Comparison of ENCODE assay signal across 1 cellular context in the genomic region with DNA sequence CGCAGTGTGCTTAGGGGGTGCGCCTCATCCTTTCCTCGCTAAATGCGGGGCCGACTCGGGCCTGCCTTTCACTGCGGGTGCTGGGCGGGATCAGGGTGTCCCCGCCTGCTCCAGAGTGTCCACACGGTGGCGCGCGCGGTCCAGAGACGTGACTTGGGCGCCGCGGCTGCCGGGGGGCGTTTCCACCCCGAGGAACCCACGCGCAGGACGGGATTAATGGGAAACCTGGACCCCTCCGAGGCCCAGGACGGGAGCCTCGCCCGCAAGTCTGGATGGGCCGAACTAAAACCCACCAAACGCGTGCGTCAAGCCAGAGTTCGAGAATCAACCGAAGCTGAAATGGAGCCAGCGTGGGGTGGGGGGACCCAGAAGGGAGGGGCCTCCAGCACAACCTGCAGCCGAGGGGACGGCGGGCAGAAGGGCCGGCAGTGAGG.
TF ChIP-seq lines count a peak whose summit lies in the region.

No MANE protein-coding gene starts in this region.

TF ChIP-seq in HepG2, 621 proteins besides CTCF, POLR2A, EP300 and RAD21 (continued from another document and continues in another):
- TF ChIP-seq ZFP41 (CRISPR knock-in tag; IDR thresholded peaks at IDR 0.05; ENCODE audit: borderline replicate concordance) (0 out of 2 replicates have a peak, but pooled peaks have one; percentile 47), ZBTB1 (CRISPR knock-in tag; IDR thresholded peaks at IDR 0.05; ENCODE audit: borderline replicate concordance) (no peak), HMG20B (CRISPR knock-in tag; conservative IDR thresholded peaks at IDR 0.05) (0 out of 2 replicates have a peak, but pooled peaks have one; percentile 29), GABPB1 (CRISPR knock-in tag; IDR thresholded peaks at IDR 0.05) (peak; percentile 69), NCOA5 (CRISPR knock-in tag; IDR thresholded peaks at IDR 0.05) (no peak), KLF13 (CRISPR knock-in tag; IDR thresholded peaks at IDR 0.05) (0 out of 2 replicates have a peak, but pooled peaks have one; percentile 89), SMAD3 (CRISPR knock-in tag; IDR thresholded peaks at IDR 0.05) (peak; percentile 29; the same call in 1 of the 2 replicates), ZNF33B (CRISPR knock-in tag; IDR thresholded peaks at IDR 0.05) (0 out of 2 replicates have a peak, but pooled peaks have one; percentile 2), ZSCAN30 (CRISPR knock-in tag; IDR thresholded peaks at IDR 0.05) (no peak), ZNF333 (CRISPR knock-in tag; IDR thresholded peaks at IDR 0.05; ENCODE audit: borderline replicate concordance) (peak; percentile 70; the same call in 1 of the 2 replicates), ZSCAN20 (CRISPR knock-in tag; IDR thresholded peaks at IDR 0.05; ENCODE audit: borderline replicate concordance) (peak; percentile 57; the same call in 1 of the 2 replicates), RNF2 (conservative IDR thresholded peaks at IDR 0.05; ENCODE audit: low read depth) (0 out of 2 replicates have a peak, but pooled peaks have one; percentile 8), CENPX (CRISPR knock-in tag; IDR thresholded peaks at IDR 0.05) (no peak), RFXAP (CRISPR knock-in tag; IDR thresholded peaks at IDR 0.05; ENCODE audit: borderline replicate concordance) (peak; percentile 49; the same call in 1 of the 2 replicates), PHF21A (CRISPR knock-in tag; IDR thresholded peaks at IDR 0.05) (0 out of 2 replicates have a peak, but pooled peaks have one; percentile 20), NFE2L2 (IDR thresholded peaks at IDR 0.05; ENCODE audit: low read length) (no peak), ETV5 (CRISPR knock-in tag; IDR thresholded peaks at IDR 0.05; ENCODE audit: borderline replicate concordance) (no peak), SIN3B (IDR thresholded peaks at IDR 0.05; ENCODE audit: low read length) (0 out of 2 replicates have a peak, but pooled peaks have one; percentile 35), SKI (IDR thresholded peaks at IDR 0.05; ENCODE audit: partially characterized antibody) (peak; percentile 21), ZNF232 (CRISPR knock-in tag; IDR thresholded peaks at IDR 0.05; ENCODE audit: borderline replicate concordance) (peak; percentile 78; the same call in 1 of the 2 replicates), HOXA9 (CRISPR knock-in tag; IDR thresholded peaks at IDR 0.05; ENCODE audit: borderline replicate concordance) (no peak), POGZ (CRISPR knock-in tag; IDR thresholded peaks at IDR 0.05) (peak; percentile 43), HIVEP1 (CRISPR knock-in tag; IDR thresholded peaks at IDR 0.05) (peak; percentile 76), NFKB2 (CRISPR knock-in tag; IDR thresholded peaks at IDR 0.05; ENCODE audit: borderline replicate concordance) (peak; percentile 53; the same call in 1 of the 2 replicates), SRF (IDR thresholded peaks at IDR 0.05; ENCODE audit: low read depth, low read length) (no peak)
- TF ChIP-seq, protein P1, sequence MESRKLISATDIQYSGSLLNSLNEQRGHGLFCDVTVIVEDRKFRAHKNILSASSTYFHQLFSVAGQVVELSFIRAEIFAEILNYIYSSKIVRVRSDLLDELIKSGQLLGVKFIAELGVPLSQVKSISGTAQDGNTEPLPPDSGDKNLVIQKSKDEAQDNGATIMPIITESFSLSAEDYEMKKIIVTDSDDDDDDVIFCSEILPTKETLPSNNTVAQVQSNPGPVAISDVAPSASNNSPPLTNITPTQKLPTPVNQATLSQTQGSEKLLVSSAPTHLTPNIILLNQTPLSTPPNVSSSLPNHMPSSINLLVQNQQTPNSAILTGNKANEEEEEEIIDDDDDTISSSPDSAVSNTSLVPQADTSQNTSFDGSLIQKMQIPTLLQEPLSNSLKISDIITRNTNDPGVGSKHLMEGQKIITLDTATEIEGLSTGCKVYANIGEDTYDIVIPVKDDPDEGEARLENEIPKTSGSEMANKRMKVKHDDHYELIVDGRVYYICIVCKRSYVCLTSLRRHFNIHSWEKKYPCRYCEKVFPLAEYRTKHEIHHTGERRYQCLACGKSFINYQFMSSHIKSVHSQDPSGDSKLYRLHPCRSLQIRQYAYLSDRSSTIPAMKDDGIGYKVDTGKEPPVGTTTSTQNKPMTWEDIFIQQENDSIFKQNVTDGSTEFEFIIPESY (CRISPR knock-in tag; IDR thresholded peaks at IDR 0.05): peak; percentile 61; the same call in 1 of the 2 replicates
- TF ChIP-seq, protein P2, sequence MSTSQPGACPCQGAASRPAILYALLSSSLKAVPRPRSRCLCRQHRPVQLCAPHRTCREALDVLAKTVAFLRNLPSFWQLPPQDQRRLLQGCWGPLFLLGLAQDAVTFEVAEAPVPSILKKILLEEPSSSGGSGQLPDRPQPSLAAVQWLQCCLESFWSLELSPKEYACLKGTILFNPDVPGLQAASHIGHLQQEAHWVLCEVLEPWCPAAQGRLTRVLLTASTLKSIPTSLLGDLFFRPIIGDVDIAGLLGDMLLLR (CRISPR knock-in tag; IDR thresholded peaks at IDR 0.05): peak; percentile 70; the same call in 1 of the 2 replicates
- TF ChIP-seq, protein P3, sequence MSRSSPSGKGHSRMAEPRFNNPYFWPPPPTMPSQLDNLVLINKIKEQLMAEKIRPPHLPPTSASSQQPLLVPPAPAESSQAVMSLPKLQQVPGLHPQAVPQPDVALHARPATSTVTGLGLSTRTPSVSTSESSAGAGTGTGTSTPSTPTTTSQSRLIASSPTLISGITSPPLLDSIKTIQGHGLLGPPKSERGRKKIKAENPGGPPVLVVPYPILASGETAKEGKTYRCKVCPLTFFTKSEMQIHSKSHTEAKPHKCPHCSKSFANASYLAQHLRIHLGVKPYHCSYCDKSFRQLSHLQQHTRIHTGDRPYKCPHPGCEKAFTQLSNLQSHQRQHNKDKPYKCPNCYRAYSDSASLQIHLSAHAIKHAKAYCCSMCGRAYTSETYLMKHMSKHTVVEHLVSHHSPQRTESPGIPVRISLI (CRISPR knock-in tag; IDR thresholded peaks at IDR 0.05; ENCODE audit: borderline replicate concordance): no peak; the same call in 1 of the 2 replicates
- TF ChIP-seq, protein P4, sequence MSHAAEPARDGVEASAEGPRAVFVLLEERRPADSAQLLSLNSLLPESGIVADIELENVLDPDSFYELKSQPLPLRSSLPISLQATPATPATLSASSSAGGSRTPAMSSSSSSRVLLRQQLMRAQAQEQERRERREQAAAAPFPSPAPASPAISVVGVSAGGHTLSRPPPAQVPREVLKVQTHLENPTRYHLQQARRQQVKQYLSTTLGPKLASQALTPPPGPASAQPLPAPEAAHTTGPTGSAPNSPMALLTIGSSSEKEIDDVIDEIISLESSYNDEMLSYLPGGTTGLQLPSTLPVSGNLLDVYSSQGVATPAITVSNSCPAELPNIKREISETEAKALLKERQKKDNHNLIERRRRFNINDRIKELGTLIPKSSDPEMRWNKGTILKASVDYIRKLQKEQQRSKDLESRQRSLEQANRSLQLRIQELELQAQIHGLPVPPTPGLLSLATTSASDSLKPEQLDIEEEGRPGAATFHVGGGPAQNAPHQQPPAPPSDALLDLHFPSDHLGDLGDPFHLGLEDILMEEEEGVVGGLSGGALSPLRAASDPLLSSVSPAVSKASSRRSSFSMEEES (CRISPR knock-in tag; IDR thresholded peaks at IDR 0.05): 0 out of 2 replicates have a peak, but pooled peaks have one; percentile 25
- TF ChIP-seq, protein P5, sequence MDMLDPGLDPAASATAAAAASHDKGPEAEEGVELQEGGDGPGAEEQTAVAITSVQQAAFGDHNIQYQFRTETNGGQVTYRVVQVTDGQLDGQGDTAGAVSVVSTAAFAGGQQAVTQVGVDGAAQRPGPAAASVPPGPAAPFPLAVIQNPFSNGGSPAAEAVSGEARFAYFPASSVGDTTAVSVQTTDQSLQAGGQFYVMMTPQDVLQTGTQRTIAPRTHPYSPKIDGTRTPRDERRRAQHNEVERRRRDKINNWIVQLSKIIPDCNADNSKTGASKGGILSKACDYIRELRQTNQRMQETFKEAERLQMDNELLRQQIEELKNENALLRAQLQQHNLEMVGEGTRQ (IDR thresholded peaks at IDR 0.05; ENCODE audit: low read depth, low read length): no peak
- TF ChIP-seq, protein P5 (CRISPR knock-in tag; IDR thresholded peaks at IDR 0.05; ENCODE audit: borderline replicate concordance): no peak
- TF ChIP-seq, protein P6, sequence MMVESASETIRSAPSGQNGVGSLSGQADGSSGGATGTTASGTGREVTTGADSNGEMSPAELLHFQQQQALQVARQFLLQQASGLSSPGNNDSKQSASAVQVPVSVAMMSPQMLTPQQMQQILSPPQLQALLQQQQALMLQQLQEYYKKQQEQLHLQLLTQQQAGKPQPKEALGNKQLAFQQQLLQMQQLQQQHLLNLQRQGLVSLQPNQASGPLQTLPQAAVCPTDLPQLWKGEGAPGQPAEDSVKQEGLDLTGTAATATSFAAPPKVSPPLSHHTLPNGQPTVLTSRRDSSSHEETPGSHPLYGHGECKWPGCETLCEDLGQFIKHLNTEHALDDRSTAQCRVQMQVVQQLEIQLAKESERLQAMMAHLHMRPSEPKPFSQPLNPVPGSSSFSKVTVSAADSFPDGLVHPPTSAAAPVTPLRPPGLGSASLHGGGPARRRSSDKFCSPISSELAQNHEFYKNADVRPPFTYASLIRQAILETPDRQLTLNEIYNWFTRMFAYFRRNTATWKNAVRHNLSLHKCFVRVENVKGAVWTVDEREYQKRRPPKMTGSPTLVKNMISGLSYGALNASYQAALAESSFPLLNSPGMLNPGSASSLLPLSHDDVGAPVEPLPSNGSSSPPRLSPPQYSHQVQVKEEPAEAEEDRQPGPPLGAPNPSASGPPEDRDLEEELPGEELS (CRISPR knock-in tag; IDR thresholded peaks at IDR 0.05): peak; percentile 24; the same call in 1 of the 2 replicates
- TF ChIP-seq, protein P7, sequence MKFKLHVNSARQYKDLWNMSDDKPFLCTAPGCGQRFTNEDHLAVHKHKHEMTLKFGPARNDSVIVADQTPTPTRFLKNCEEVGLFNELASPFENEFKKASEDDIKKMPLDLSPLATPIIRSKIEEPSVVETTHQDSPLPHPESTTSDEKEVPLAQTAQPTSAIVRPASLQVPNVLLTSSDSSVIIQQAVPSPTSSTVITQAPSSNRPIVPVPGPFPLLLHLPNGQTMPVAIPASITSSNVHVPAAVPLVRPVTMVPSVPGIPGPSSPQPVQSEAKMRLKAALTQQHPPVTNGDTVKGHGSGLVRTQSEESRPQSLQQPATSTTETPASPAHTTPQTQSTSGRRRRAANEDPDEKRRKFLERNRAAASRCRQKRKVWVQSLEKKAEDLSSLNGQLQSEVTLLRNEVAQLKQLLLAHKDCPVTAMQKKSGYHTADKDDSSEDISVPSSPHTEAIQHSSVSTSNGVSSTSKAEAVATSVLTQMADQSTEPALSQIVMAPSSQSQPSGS (CRISPR knock-in tag; IDR thresholded peaks at IDR 0.05): peak; percentile 50; the same call in 1 of the 2 replicates
- TF ChIP-seq, protein P8, sequence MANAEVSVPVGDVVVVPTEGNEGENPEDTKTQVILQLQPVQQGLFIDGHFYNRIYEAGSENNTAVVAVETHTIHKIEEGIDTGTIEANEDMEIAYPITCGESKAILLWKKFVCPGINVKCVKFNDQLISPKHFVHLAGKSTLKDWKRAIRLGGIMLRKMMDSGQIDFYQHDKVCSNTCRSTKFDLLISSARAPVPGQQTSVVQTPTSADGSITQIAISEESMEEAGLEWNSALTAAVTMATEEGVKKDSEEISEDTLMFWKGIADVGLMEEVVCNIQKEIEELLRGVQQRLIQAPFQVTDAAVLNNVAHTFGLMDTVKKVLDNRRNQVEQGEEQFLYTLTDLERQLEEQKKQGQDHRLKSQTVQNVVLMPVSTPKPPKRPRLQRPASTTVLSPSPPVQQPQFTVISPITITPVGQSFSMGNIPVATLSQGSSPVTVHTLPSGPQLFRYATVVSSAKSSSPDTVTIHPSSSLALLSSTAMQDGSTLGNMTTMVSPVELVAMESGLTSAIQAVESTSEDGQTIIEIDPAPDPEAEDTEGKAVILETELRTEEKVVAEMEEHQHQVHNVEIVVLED (CRISPR knock-in tag; IDR thresholded peaks at IDR 0.05; ENCODE audit: borderline replicate concordance): peak; percentile 49; the same call in 1 of the 2 replicates
- TF ChIP-seq, protein P9, sequence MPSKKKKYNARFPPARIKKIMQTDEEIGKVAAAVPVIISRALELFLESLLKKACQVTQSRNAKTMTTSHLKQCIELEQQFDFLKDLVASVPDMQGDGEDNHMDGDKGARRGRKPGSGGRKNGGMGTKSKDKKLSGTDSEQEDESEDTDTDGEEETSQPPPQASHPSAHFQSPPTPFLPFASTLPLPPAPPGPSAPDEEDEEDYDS (CRISPR knock-in tag; IDR thresholded peaks at IDR 0.05): peak; percentile 47; the same call in 1 of the 2 replicates
- TF ChIP-seq, protein P10, sequence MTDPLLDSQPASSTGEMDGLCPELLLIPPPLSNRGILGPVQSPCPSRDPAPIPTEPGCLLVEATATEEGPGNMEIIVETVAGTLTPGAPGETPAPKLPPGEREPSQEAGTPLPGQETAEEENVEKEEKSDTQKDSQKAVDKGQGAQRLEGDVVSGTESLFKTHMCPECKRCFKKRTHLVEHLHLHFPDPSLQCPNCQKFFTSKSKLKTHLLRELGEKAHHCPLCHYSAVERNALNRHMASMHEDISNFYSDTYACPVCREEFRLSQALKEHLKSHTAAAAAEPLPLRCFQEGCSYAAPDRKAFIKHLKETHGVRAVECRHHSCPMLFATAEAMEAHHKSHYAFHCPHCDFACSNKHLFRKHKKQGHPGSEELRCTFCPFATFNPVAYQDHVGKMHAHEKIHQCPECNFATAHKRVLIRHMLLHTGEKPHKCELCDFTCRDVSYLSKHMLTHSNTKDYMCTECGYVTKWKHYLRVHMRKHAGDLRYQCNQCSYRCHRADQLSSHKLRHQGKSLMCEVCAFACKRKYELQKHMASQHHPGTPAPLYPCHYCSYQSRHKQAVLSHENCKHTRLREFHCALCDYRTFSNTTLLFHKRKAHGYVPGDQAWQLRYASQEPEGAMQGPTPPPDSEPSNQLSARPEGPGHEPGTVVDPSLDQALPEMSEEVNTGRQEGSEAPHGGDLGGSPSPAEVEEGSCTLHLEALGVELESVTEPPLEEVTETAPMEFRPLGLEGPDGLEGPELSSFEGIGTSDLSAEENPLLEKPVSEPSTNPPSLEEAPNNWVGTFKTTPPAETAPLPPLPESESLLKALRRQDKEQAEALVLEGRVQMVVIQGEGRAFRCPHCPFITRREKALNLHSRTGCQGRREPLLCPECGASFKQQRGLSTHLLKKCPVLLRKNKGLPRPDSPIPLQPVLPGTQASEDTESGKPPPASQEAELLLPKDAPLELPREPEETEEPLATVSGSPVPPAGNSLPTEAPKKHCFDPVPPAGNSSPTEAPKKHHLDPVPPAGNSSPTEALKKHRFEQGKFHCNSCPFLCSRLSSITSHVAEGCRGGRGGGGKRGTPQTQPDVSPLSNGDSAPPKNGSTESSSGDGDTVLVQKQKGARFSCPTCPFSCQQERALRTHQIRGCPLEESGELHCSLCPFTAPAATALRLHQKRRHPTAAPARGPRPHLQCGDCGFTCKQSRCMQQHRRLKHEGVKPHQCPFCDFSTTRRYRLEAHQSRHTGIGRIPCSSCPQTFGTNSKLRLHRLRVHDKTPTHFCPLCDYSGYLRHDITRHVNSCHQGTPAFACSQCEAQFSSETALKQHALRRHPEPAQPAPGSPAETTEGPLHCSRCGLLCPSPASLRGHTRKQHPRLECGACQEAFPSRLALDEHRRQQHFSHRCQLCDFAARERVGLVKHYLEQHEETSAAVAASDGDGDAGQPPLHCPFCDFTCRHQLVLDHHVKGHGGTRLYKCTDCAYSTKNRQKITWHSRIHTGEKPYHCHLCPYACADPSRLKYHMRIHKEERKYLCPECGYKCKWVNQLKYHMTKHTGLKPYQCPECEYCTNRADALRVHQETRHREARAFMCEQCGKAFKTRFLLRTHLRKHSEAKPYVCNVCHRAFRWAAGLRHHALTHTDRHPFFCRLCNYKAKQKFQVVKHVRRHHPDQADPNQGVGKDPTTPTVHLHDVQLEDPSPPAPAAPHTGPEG (CRISPR knock-in tag; IDR thresholded peaks at IDR 0.05): peak; percentile 10; the same call in 1 of the 2 replicates
